ENCODE assay signal across 23 cellular contexts in genomic region chr7:38671901-38672559, GRCh38. TPM values are rescaled to one million over a fixed set of nuclear protein-coding genes. Genes with fewer than 3 reads are reported as not detected.
DNase-seq lines count a peak whose midpoint lies in the region; ATAC-seq and TF ChIP-seq lines count a peak whose summit lies in the region.
"Had no signal": no experiment of that assay in that cellular context is flagged by ENCODE, and none has a peak within 500 bp of the region (broad histone marks: within the 10 kb centered on the region; RNA-seq: fewer than 3 reads in every experiment).

No MANE protein-coding gene starts in this region.

- H3K27me3 Mint-ChIP-seq in IgD-negative memory B cell = peaks cover 12% of the 10 kb centered on the region
- H3K27me3 Mint-ChIP-seq in activated B cell treated with CpG ODN at 0.5 μM for 24 hours = peaks cover 8% of the 10 kb centered on the region

- H3K4me1 ChIP-seq in uterus = no peaks in the 10 kb centered on the region
- H3K4me1 ChIP-seq: lower lobe of right lung had no signal

- TF ChIP-seq POLR2A in uterus (IDR thresholded peaks at IDR 0.05) = no peak

- DNase-seq in GM10266 (ENCODE audit: extremely low spot score) = peak; percentile 20
- DNase-seq in activated B cell treated with CpG ODN at 0.5 μM for 24 hours = peak; percentile 38
- no peak for DNase-seq in activated CD8-positive, alpha-beta memory T cell treated with anti-CD3 and anti-CD28 coated beads, Interleukin-2, amount 50 U/mL, for 48 hours
- no peak for DNase-seq in uterus
- DNase-seq: activated CD4-positive, alpha-beta T cell treated with anti-CD3 and anti-CD28 coated beads, Interleukin-2, amount 50 U/mL, for 48 hours; activated T-cell treated with anti-CD3 and anti-CD28 coated beads, Interleukin-2, amount 50 U/mL, for 72 hours; CD4-positive, alpha-beta memory T cell; DND-41; H9; heart right ventricle; lower lobe of right lung; NCI-H1694 treated with DMSO at 0.1 percent for 48 hours; NCI-H446; NK-92 treated with Interleukin-12 subunit alpha and Interleukin-12 subunit beta, amount 100 ng/mL, for 24 hours; stimulated activated CD4-positive, alpha-beta T cell treated with anti-CD3 and anti-CD28 coated beads, Interleukin-2, amount 100 ng/mL, for 48 hours; substantia nigra had no signal

- H3K4me3 ChIP-seq in uterus = no peak overlapping the region
- H3K4me3 ChIP-seq: heart right ventricle, lower lobe of right lung had no signal

- H3K9me3 ChIP-seq in uterus = no peaks in the 10 kb centered on the region
- H3K9me3 ChIP-seq: heart right ventricle, lower lobe of right lung had no signal

- POLR2A ChIA-PET in activated B cell treated with CpG ODN at 0.5 μM for 24 hours (lab: Charles Lee) = no interaction called here

- H3K4me1 Mint-ChIP-seq in IgD-negative memory B cell (peaks cover 8 to 18% (median 8%) of the 10 kb centered on the region in 3 donors), activated B cell treated with CpG ODN at 0.5 μM for 24 hours (peaks cover 18% of the 10 kb centered on the region)
- H3K4me1 Mint-ChIP-seq: CD4-positive, alpha-beta memory T cell had no signal

- TF ChIP-seq CTCF in GM10266 (IDR thresholded peaks at IDR 0.05; ENCODE audit: control insufficient read depth, insufficient read depth, low read depth, missing control alignments) (no peak), activated B cell treated with CpG ODN at 0.5 μM for 24 hours (IDR thresholded peaks at IDR 0.05) (no peak), uterus (IDR thresholded peaks at IDR 0.05) (no peak)

- H3K4me3 Mint-ChIP-seq in IgD-negative memory B cell (peak overlapping the region; percentile 14 to 65 (median 56)), activated B cell treated with CpG ODN at 0.5 μM for 24 hours (peak overlapping the region; percentile 42)
- H3K4me3 Mint-ChIP-seq: activated T-cell treated with anti-CD3 and anti-CD28 coated beads, Interleukin-2, amount 50 U/mL, for 72 hours; CD4-positive, alpha-beta memory T cell; H9 had no signal

- H3K27ac Mint-ChIP-seq in IgD-negative memory B cell = peak overlapping the region; percentile 84 to 98 (median 88)
- H3K27ac Mint-ChIP-seq in activated B cell treated with CpG ODN at 0.5 μM for 24 hours = peak overlapping the region; percentile 82
- H3K27ac Mint-ChIP-seq: activated naive CD4-positive, alpha-beta T cell treated with anti-CD3 and anti-CD28 coated beads, Interleukin-2, amount 50 U/mL, for 72 hours; activated T-cell treated with anti-CD3 and anti-CD28 coated beads, Interleukin-2, amount 50 U/mL, for 72 hours; CD4-positive, alpha-beta memory T cell had no signal

- H3K27me3 ChIP-seq in uterus = no peaks in the 10 kb centered on the region
- H3K27me3 ChIP-seq: heart right ventricle had no signal

- no peaks in the 10 kb centered on the region for H3K36me3 ChIP-seq in uterus
- H3K36me3 ChIP-seq: heart right ventricle, lower lobe of right lung had no signal

- ATAC-seq in GM21447 (IDR thresholded peaks at IDR 0.05; ENCODE audit: unreplicated experiment) (peak; percentile 64), activated B cell treated with CpG ODN at 0.5 μM for 24 hours (ENCODE audit: low read depth) (peak; percentile 90), GM18502 (IDR thresholded peaks at IDR 0.05; ENCODE audit: poor library complexity, unreplicated experiment) (no peak)
- ATAC-seq in activated CD4-positive, CD25-positive, alpha-beta regulatory T cell treated with anti-CD3 and anti-CD28 coated beads, Interleukin-2, amount 50 U/mL, for 24 hours = no peak
- ATAC-seq: activated naive CD4-positive, alpha-beta T cell treated with anti-CD3 and anti-CD28 coated beads, Interleukin-2, amount 50 U/mL, for 72 hours; activated T-cell treated with anti-CD3 and anti-CD28 coated beads, Interleukin-2, amount 50 U/mL, for 72 hours; heart right ventricle had no signal

- H3K27ac ChIP-seq in uterus = no peak overlapping the region
- H3K27ac ChIP-seq: lower lobe of right lung, parathyroid adenoma had no signal

- intact Hi-C loops in activated B cell treated with CpG ODN at 0.5 μM for 24 hours (cut with micrococcal nuclease) = loop anchor here (10.0 kb wide), 1 partner anchor 497 kb away; the partner anchor contains the start of gene STARD3NL
- intact Hi-C loops in uterus (cut with DNase I; ENCODE audit: low total_unique reads) = no loop called here

- peaks cover 1% of the 10 kb centered on the region for H3K36me3 Mint-ChIP-seq in IgD-negative memory B cell
- no peaks in the 10 kb centered on the region for H3K36me3 Mint-ChIP-seq in activated B cell treated with CpG ODN at 0.5 μM for 24 hours (ENCODE audit: low read depth)
- H3K36me3 Mint-ChIP-seq: activated naive CD4-positive, alpha-beta T cell treated with anti-CD3 and anti-CD28 coated beads, Interleukin-2, amount 50 U/mL, for 72 hours; CD4-positive, alpha-beta memory T cell had no signal

- H3K9me3 Mint-ChIP-seq in IgD-negative memory B cell (peaks cover 0 to 1% (median 0%) of the 10 kb centered on the region in 3 donors), activated B cell treated with CpG ODN at 0.5 μM for 24 hours (no peaks in the 10 kb centered on the region)
- H3K9me3 Mint-ChIP-seq: activated naive CD4-positive, alpha-beta T cell treated with anti-CD3 and anti-CD28 coated beads, Interleukin-2, amount 50 U/mL, for 72 hours; activated T-cell treated with anti-CD3 and anti-CD28 coated beads, Interleukin-2, amount 50 U/mL, for 72 hours; H9 had no signal

- CTCF ChIA-PET in activated B cell treated with CpG ODN at 0.5 μM for 24 hours (lab: Charles Lee) = interaction anchor here (1.5 kb wide), 1 partner anchor 12 kb away, joined by 6 read pairs; no protein-coding TSS in a partner anchor

RNA-seq across cellular contexts. Expression of gene AMPH, which starts 40.9 kb away (rescaled TPM):
- not detected for polyA plus RNA-seq in IgD-negative memory B cell
- not detected in 2 replicates for total RNA-seq in activated B cell treated with CpG ODN at 0.5 μM for 24 hours
- 10 to 100 TPM in 3 of 4 donors, under 1 TPM in 1; 0.51 to 19.6 (median 11.6) TPM for total RNA-seq in uterus
- total RNA-seq: activated naive CD4-positive, alpha-beta T cell treated with anti-CD3 and anti-CD28 coated beads, Interleukin-2, amount 50 U/mL, for 72 hours; HT-29 had no signal

Comparison
In these comparisons a context has a peak if more than half of its experiments do, and no peak if none do; other contexts are left out.
1. DNase-seq: peak in GM10266 (single experiment) and activated B cell treated with CpG ODN at 0.5 μM for 24 hours (single experiment); none in activated CD8-positive, alpha-beta memory T cell treated with anti-CD3 and anti-CD28 coated beads, Interleukin-2, amount 50 U/mL, for 48 hours (single experiment) and uterus (0 of 2).
2. ATAC-seq: peak in GM21447 (single experiment) and activated B cell treated with CpG ODN at 0.5 μM for 24 hours (single experiment); none in activated CD4-positive, CD25-positive, alpha-beta regulatory T cell treated with anti-CD3 and anti-CD28 coated beads, Interleukin-2, amount 50 U/mL, for 24 hours (0 of 2) and GM18502 (single experiment).